Comparison of ENCODE assay signal across 19 cellular contexts in genomic region chr14:93285048-93285447, GRCh38. TPM values are rescaled to one million over a fixed set of nuclear protein-coding genes. Genes with fewer than 3 reads are reported as not detected.
DNase-seq lines count a peak whose midpoint lies in the region; ATAC-seq, FAIRE-seq and TF ChIP-seq lines count a peak whose summit lies in the region.
"Had no signal": no experiment of that assay in that cellular context is flagged by ENCODE, and none has a peak within 500 bp of the region (broad histone marks: within the 10 kb centered on the region; RNA-seq: fewer than 3 reads in every experiment).

No MANE protein-coding gene starts in this region.

- no peak for TF ChIP-seq CTCF in astrocyte of the spinal cord (IDR thresholded peaks at IDR 0.05; ENCODE audit: low read depth, low read length)
- TF ChIP-seq CTCF in kidney epithelial cell (IDR thresholded peaks at IDR 0.05; ENCODE audit: insufficient read depth, low read length, poor library complexity, severe bottlenecking), result no peak

- in situ Hi-C loops in astrocyte of the spinal cord (cut with HindIII; ENCODE audit: low sequenced_read_pairs), result no loop called here

- ATAC-seq in left colon, result no peak
- ATAC-seq: body of pancreas, gastrocnemius medialis, PC-3, sciatic nerve had no signal

- intact Hi-C loops in left colon (cut with DNase I, micrococcal nuclease), result no loop called here
- intact Hi-C loops in activated T-helper 2 cell treated with anti-CD3 and anti-CD28 coated beads, Interferon-gamma antibody, Interleukin-2, Interleukin-4, amounts not matched to agents 10 μg/mL and 5 μg/mL and 100 μg/mL, durations not matched to agents 14 hours and 24 hours and 36 hours (cut with micrococcal nuclease), result no loop called here

- H3K27me3 ChIP-seq in kidney epithelial cell (ENCODE audit: control insufficient read depth, insufficient read depth, low read length), result no peaks in the 10 kb centered on the region
- H3K27me3 ChIP-seq: body of pancreas, gastrocnemius medialis, transverse colon had no signal

- peak; percentile 13 for FAIRE-seq in HTR-8/SVneo (lab: Jason Lieb, UNC)

- H3K4me3 Mint-ChIP-seq in activated T-helper 2 cell treated with anti-CD3 and anti-CD28 coated beads, Interferon-gamma antibody, Interleukin-2, Interleukin-4, amounts not matched to agents 10 μg/mL and 5 μg/mL and 100 μg/mL, durations not matched to agents 14 hours and 24 hours and 36 hours (ENCODE audit: low read depth), result no peak overlapping the region
- H3K4me3 Mint-ChIP-seq: B cell, H9 had no signal

- peak; percentile 24 for DNase-seq in Ammon's horn (ENCODE audit: low spot score)
- DNase-seq in HTR-8/SVneo (ENCODE audit: insufficient read length, low spot score), result no peak
- DNase-seq in astrocyte of the spinal cord (ENCODE audit: low read depth, low spot score), result peak; percentile 52
- DNase-seq in kidney epithelial cell (ENCODE audit: low read depth), result peak; percentile 34
- DNase-seq in UCSD-AML1 (lab: John Stamatoyannopoulos, UW; ENCODE audit: unreplicated experiment), result no peak
- DNase-seq in DMS 273 (lab: John Stamatoyannopoulos, UW; ENCODE audit: unreplicated experiment), result no peak
- DNase-seq in left colon, result no peak
- no peak for DNase-seq in activated T-helper 2 cell treated with anti-CD3 and anti-CD28 coated beads, Interferon-gamma antibody, Interleukin-2, Interleukin-4, amounts not matched to agents 10 μg/mL and 5 μg/mL and 100 μg/mL, durations not matched to agents 14 hours and 24 hours and 36 hours (ENCODE audit: low spot score)
- DNase-seq: activated effector memory CD4-positive, alpha-beta T cell treated with Interleukin-2 at 50 U/mL for 16 hours; body of pancreas; effector CD4-positive, alpha-beta T cell; gastrocnemius medialis; H9; NCI-H1417; PC-3; stimulated activated CD4-positive, alpha-beta T cell treated with anti-CD3 and anti-CD28 coated beads, Interleukin-2, amount 100 ng/mL, for 48 hours; transverse colon had no signal

- H3K27me3 Mint-ChIP-seq in activated T-helper 2 cell treated with anti-CD3 and anti-CD28 coated beads, Interferon-gamma antibody, Interleukin-2, Interleukin-4, amounts not matched to agents 10 μg/mL and 5 μg/mL and 100 μg/mL, durations not matched to agents 14 hours and 24 hours and 36 hours (ENCODE audit: low read depth), result no peaks in the 10 kb centered on the region
- H3K27me3 Mint-ChIP-seq: B cell had no signal

- peaks cover 10% of the 10 kb centered on the region for H3K36me3 Mint-ChIP-seq in activated T-helper 2 cell treated with anti-CD3 and anti-CD28 coated beads, Interferon-gamma antibody, Interleukin-2, Interleukin-4, amounts not matched to agents 10 μg/mL and 5 μg/mL and 100 μg/mL, durations not matched to agents 14 hours and 24 hours and 36 hours (ENCODE audit: low read depth)

- H3K36me3 ChIP-seq in kidney epithelial cell (ENCODE audit: control insufficient read depth, insufficient read depth, low read length), result no peaks in the 10 kb centered on the region
- H3K36me3 ChIP-seq: transverse colon had no signal

- H3K4me1 Mint-ChIP-seq in activated T-helper 2 cell treated with anti-CD3 and anti-CD28 coated beads, Interferon-gamma antibody, Interleukin-2, Interleukin-4, amounts not matched to agents 10 μg/mL and 5 μg/mL and 100 μg/mL, durations not matched to agents 14 hours and 24 hours and 36 hours (ENCODE audit: low read depth), result peaks cover 7% of the 10 kb centered on the region

- no peak overlapping the region for H3K4me3 ChIP-seq in astrocyte of the spinal cord (ENCODE audit: low read depth, low read length)
- no peak overlapping the region for H3K4me3 ChIP-seq in kidney epithelial cell (ENCODE audit: low read depth, low read length)
- H3K4me3 ChIP-seq: body of pancreas, gastrocnemius medialis, transverse colon had no signal

- no peak overlapping the region for H3K27ac Mint-ChIP-seq in activated T-helper 2 cell treated with anti-CD3 and anti-CD28 coated beads, Interferon-gamma antibody, Interleukin-2, Interleukin-4, amounts not matched to agents 10 μg/mL and 5 μg/mL and 100 μg/mL, durations not matched to agents 14 hours and 24 hours and 36 hours
- H3K27ac Mint-ChIP-seq: B cell had no signal

- H3K9me3 Mint-ChIP-seq in activated T-helper 2 cell treated with anti-CD3 and anti-CD28 coated beads, Interferon-gamma antibody, Interleukin-2, Interleukin-4, amounts not matched to agents 10 μg/mL and 5 μg/mL and 100 μg/mL, durations not matched to agents 14 hours and 24 hours and 36 hours, result no peaks in the 10 kb centered on the region
- H3K9me3 Mint-ChIP-seq: H9 had no signal

RNA-seq across cellular contexts. Expression of gene BTBD7, which starts 47.8 kb away (rescaled TPM):
- 27.5 and 29.6 TPM in 2 replicates for total RNA-seq in kidney epithelial cell
- 10 to 100 TPM; 37.1 to 41.5 TPM for total RNA-seq in left colon
- total RNA-seq in activated T-helper 2 cell treated with anti-CD3 and anti-CD28 coated beads, Interferon-gamma antibody, Interleukin-2, Interleukin-4, amounts not matched to agents 10 μg/mL and 5 μg/mL and 100 μg/mL, durations not matched to agents 14 hours and 24 hours and 36 hours, result 16.5 and 17.9 TPM in 2 replicates

Comparison
In these comparisons a context has a peak if more than half of its experiments do, and no peak if none do; other contexts are left out.
1. DNase-seq: peak in Ammon's horn (single experiment), astrocyte of the spinal cord (single experiment) and kidney epithelial cell (single experiment); none in HTR-8/SVneo (single experiment), UCSD-AML1 (single experiment), DMS 273 (single experiment), left colon (0 of 2) and activated T-helper 2 cell treated with anti-CD3 and anti-CD28 coated beads, Interferon-gamma antibody, Interleukin-2, Interleukin-4, amounts not matched to agents 10 μg/mL and 5 μg/mL and 100 μg/mL, durations not matched to agents 14 hours and 24 hours and 36 hours (single experiment).